15 cellular contexts compared by ENCODE assay signal in the genomic region with DNA sequence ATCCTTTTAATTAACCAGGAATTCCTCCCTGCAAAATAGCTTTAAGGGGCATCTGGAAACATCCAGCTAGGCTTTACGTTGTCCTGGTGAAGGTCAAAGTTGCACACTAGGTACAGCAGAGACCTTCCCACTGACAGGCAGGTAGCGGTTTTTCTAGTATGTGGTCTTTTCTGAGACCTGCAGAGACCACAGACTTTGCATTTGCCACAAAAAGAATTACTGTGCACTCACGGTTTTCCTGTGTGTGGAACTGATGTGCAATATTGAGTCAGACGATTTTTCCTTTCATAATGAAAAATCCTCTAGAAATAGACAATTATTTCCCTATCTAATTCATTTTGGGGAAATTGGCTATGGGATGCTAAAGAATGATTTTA.
DNase-seq lines count a peak whose midpoint lies in the region; ATAC-seq and TF ChIP-seq lines count a peak whose summit lies in the region.
"Had no signal": no experiment of that assay in that cellular context is flagged by ENCODE, and none has a peak within 500 bp of the region (broad histone marks: within the 10 kb centered on the region; RNA-seq: fewer than 3 reads in every experiment).

No MANE protein-coding gene starts in this region.

- no peaks in the 10 kb centered on the region for H4K20me1 ChIP-seq in Karpas-422 (ENCODE audit: insufficient read depth, low read depth, low read length)

- no peak overlapping the region for H3K9ac ChIP-seq in Karpas-422 (ENCODE audit: low read length)

- DNase-seq in Karpas-422 (peak; percentile 46), GM10248 (ENCODE audit: extremely low spot score) (no peak), transverse colon (no peak), NCI-H2227 treated with DMSO at 0.1 percent for 48 hours (lab: John Stamatoyannopoulos, UW) (no peak), NCI-H187 (lab: John Stamatoyannopoulos, UW) (no peak)
- DNase-seq: activated CD8-positive, alpha-beta memory T cell treated with anti-CD3 and anti-CD28 coated beads, Interleukin-2, amount 50 U/mL, for 4 hours; CD8-positive, alpha-beta T cell; gastrocnemius medialis; left lung; NCI-H1436; OCI-M1; stimulated activated naive CD4-positive, alpha-beta T cell treated with Interleukin-2 at 50 U/mL for 16 hours had no signal

- TF ChIP-seq CTCF in GM10248 (IDR thresholded peaks at IDR 0.05; ENCODE audit: control extremely low read depth, extremely low read depth, low read depth, missing control alignments) (no peak), transverse colon (IDR thresholded peaks at IDR 0.05) (no peak)

- H3K36me3 ChIP-seq in Karpas-422 (ENCODE audit: insufficient read depth, low read length) = no peaks in the 10 kb centered on the region
- H3K36me3 ChIP-seq in transverse colon = no peaks in the 10 kb centered on the region
- H3K36me3 ChIP-seq: gastrocnemius medialis, left lung had no signal

- intact Hi-C loops in transverse colon (cut with DNase I; ENCODE audit: low total_unique reads) = no loop called here

- no peak overlapping the region for H2AFZ ChIP-seq in Karpas-422 (ENCODE audit: low read length)

- H3K4me3 ChIP-seq in Karpas-422 (ENCODE audit: low read length) (no peak overlapping the region), transverse colon (no peak overlapping the region)
- H3K4me3 ChIP-seq: gastrocnemius medialis, left lung had no signal

- no peak for TF ChIP-seq POLR2A in transverse colon (IDR thresholded peaks at IDR 0.05)

- in situ Hi-C loops in transverse colon (cut with MboI; ENCODE audit: low pct_ligation_motif_present in 1 of 4, low pct_unique_long_range_greater_than_20kb in 1 of 4, low sequenced_read_pairs in 3 of 4) = no loop called here

- CTCF ChIA-PET in GM10248 (lab: Yijun Ruan, JAX) = no interaction called here

- H3K27ac ChIP-seq in Karpas-422 (ENCODE audit: low read length) (no peak overlapping the region), transverse colon (no peak overlapping the region)
- H3K27ac ChIP-seq: gastrocnemius medialis, left lung had no signal

- H3K9me3 ChIP-seq in Karpas-422 (ENCODE audit: low read length) (no peaks in the 10 kb centered on the region), transverse colon (no peaks in the 10 kb centered on the region)
- H3K9me3 ChIP-seq: gastrocnemius medialis, left lung had no signal

- WGBS in transverse colon (ENCODE audit: low coverage in 1 of 2), 2 donors = 48 to 68% methylated on average over 2 to 4 of the region's 4 CpGs

- no peak for TF ChIP-seq EP300 in transverse colon (IDR thresholded peaks at IDR 0.05; ENCODE audit: low read depth)

- H3K79me2 ChIP-seq in Karpas-422 (ENCODE audit: low read length) = no peaks in the 10 kb centered on the region

- no peaks in the 10 kb centered on the region for H3K27me3 ChIP-seq in Karpas-422 (ENCODE audit: low read length)
- no peaks in the 10 kb centered on the region for H3K27me3 ChIP-seq in transverse colon
- H3K27me3 ChIP-seq: gastrocnemius medialis, left lung had no signal

- peaks cover 8% of the 10 kb centered on the region for H3K4me1 ChIP-seq in Karpas-422 (ENCODE audit: low read length)
- peaks cover 4 to 56% (median 25%) of the 10 kb centered on the region in 4 donors for H3K4me1 ChIP-seq in transverse colon
- H3K4me1 ChIP-seq: gastrocnemius medialis, left lung had no signal

- H3K4me2 ChIP-seq in Karpas-422 (ENCODE audit: low read depth, low read length, poor library complexity, severe bottlenecking) = no peak overlapping the region

- H3K9me2 ChIP-seq in Karpas-422 (replicated peaks; ENCODE audit: insufficient read depth, low read length) = no peaks in the 10 kb centered on the region

- POLR2A ChIA-PET in GM10248 (lab: Yijun Ruan, JAX) = no interaction called here

- ATAC-seq in GM18870 (IDR thresholded peaks at IDR 0.05; ENCODE audit: unreplicated experiment) = peak; percentile 99
- ATAC-seq in GM21515 (IDR thresholded peaks at IDR 0.05; ENCODE audit: unreplicated experiment) = peak; percentile 97
- peak; percentile 96 for ATAC-seq in HG03045 (IDR thresholded peaks at IDR 0.05; ENCODE audit: unreplicated experiment)
- ATAC-seq: CD8-positive, alpha-beta T cell; gastrocnemius medialis; left lung had no signal
